ENCODE assay signal across 8 cellular contexts in the genomic region with DNA sequence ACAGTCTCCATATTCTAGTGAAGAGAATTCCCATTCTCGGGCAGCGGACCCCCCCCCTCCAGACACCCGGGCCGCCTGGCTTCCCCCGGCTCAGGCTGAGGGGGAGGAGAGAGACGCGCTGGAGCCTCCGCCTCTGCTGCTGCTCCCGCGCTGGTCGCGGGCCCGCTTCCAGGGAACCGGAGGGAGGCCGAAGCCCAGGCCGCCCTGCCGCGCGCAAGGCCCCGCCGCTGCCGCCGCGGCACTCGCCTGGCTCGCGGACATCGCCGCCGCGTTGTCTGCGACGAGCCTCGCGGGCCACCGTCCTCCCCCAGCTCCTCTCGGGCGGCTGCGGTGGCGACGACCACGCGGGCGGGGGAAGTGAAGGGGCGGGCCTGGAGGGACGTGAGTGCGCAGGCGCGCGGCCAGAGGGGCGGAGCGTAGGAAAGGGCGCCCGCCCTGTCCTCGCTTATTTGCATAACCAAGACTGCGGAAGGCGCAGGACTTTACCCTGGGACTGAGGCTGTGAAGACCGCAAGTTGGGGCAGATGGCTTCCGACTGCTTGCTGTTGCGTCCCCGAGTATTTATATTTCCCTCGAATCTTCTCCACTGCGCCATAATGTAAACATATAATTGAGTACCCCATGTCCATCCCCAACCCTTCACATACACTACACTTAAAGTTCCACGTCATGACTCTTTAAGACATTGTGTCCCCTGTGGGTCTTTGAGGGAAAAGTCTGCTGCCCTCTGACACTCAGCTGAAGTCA. TPM values are rescaled to one million over a fixed set of nuclear protein-coding genes. Genes with fewer than 3 reads are reported as not detected.
DNase-seq lines count a peak whose midpoint lies in the region; ATAC-seq, FAIRE-seq and TF ChIP-seq lines count a peak whose summit lies in the region.

Gene ARL5A (minus strand): TSS at position 279 of the 747 bp plus-strand sequence. CDS start 245 bp downstream, at position 34.

- peak within 1 kb of the TSS; percentile 99 for H2AFZ ChIP-seq in ACC112 (ENCODE audit: low read length, unreplicated experiment)

- peak; percentile 96 for ATAC-seq in GM18870 (IDR thresholded peaks at IDR 0.05; ENCODE audit: unreplicated experiment)
- ATAC-seq in HG03135 (IDR thresholded peaks at IDR 0.05; ENCODE audit: unreplicated experiment) = peak; percentile 91

- intact Hi-C loops in breast epithelium (cut with DNase I; ENCODE audit: low total_unique reads) = no loop called here

- DNase-seq in NCI-H2196 treated with DMSO at 0.1 percent for 48 hours (lab: John Stamatoyannopoulos, UW; ENCODE audit: unreplicated experiment) (peak; percentile 78), breast epithelium (ENCODE audit: low spot score in 2 of 2) (peak; percentile 93 to 95), iPS-NIHi11 (ENCODE audit: low spot score) (peak; percentile 96), small intestine (peak; percentile 96)

- H3K4me3 ChIP-seq in ACC112 (ENCODE audit: low read depth, low read length) (peak within 1 kb of the TSS; percentile 98), breast epithelium (peak within 1 kb of the TSS; percentile 91 to 95 (median 92)), small intestine (ENCODE audit: low read depth in 1 of 2, low read length in 2 of 2) (peak within 1 kb of the TSS; percentile 88 to 93)

- H3K27ac ChIP-seq in ACC112 (ENCODE audit: low read depth, low read length) (peak within 1 kb of the TSS; percentile 19; the same call in 1 of the 2 replicates), VCaP (peak within 1 kb of the TSS; percentile 85), breast epithelium (peak within 1 kb of the TSS; percentile 89), small intestine (ENCODE audit: low read depth in 1 of 2, low read length in 1 of 2) (peak within 1 kb of the TSS; percentile 79 to 82)

- H3K27me3 ChIP-seq in ACC112 (ENCODE audit: insufficient read depth, low read length) = no peaks in the 10 kb centered on the region
- no peaks in the 10 kb centered on the region for H3K27me3 ChIP-seq in breast epithelium
- H3K27me3 ChIP-seq in small intestine (ENCODE audit: control insufficient read depth in 2 of 2, insufficient read depth in 2 of 2, low read length in 2 of 2) = no peaks in the 10 kb centered on the region

- H3K79me2 ChIP-seq in ACC112 (ENCODE audit: control insufficient read depth, insufficient read depth, low read length, unreplicated experiment) = peaks cover 47% of the 10 kb centered on the region

- no peaks in the 10 kb centered on the region for H3K9me3 ChIP-seq in breast epithelium
- H3K9me3 ChIP-seq in small intestine (ENCODE audit: control insufficient read depth, low read depth) = no peaks in the 10 kb centered on the region

- H3K36me3 ChIP-seq in ACC112 (ENCODE audit: insufficient read depth, low read length) (no peaks in the 10 kb centered on the region), breast epithelium (no peaks in the 10 kb centered on the region), small intestine (ENCODE audit: control insufficient read depth in 2 of 2, insufficient read depth in 2 of 2, low read length in 2 of 2) (no peaks in the 10 kb centered on the region)

- TF ChIP-seq CTCF in VCaP (conservative IDR thresholded peaks at IDR 0.05) (no peak), breast epithelium (IDR thresholded peaks at IDR 0.05) (no peak)

- 0 to 1% (median 0%) methylated on average over 52 to 64 of the region's 64 CpGs for WGBS in small intestine, 3 donors

- no peak for FAIRE-seq in small intestine (lab: Jason Lieb, UNC)

- peaks cover 15% of the 10 kb centered on the region for H3K4me1 ChIP-seq in ACC112 (ENCODE audit: control insufficient read depth, insufficient read depth, low read length, unreplicated experiment)
- peaks cover 0 to 13% of the 10 kb centered on the region in 2 donors for H3K4me1 ChIP-seq in breast epithelium
- peaks cover 0 to 4% of the 10 kb centered on the region in 2 donors for H3K4me1 ChIP-seq in small intestine (ENCODE audit: control insufficient read depth in 2 of 2, insufficient read depth in 1 of 2, low read depth in 1 of 2, low read length in 1 of 2)

- TF ChIP-seq POLR2A in breast epithelium (IDR thresholded peaks at IDR 0.05) = peak; percentile 17

RNA-seq across cellular contexts. Expression of gene ARL5A, which starts in this region (rescaled TPM):
- 10 to 100 TPM; 43.2 to 63.1 (median 45.6) TPM for total RNA-seq in breast epithelium
- polyA plus RNA-seq in small intestine = 10 to 100 TPM; 14.9 to 34.0 (median 25.7) TPM

Comparison
In these comparisons a context has a peak if more than half of its experiments do, and no peak if none do; other contexts are left out.
1. Peak in every context shown above with its lines: DNase-seq, ATAC-seq, H3K4me3 ChIP-seq and H3K27ac ChIP-seq.
2. H3K27ac ChIP-seq: peak in every context shown above with its lines; median percentile 89 in breast epithelium; 85 in VCaP; 80 in small intestine; 19 in ACC112.